In genomic region chr16:29926675-29927522, GRCh38 we compare ENCODE assay signal across 1 cellular context.
TF ChIP-seq lines count a peak whose summit lies in the region.

No MANE protein-coding gene starts in this region.

TF ChIP-seq in endothelial cell of umbilical vein, 7 proteins besides CTCF, POLR2A, EP300 and RAD21:
- TF ChIP-seq EZH2 (IDR thresholded peaks at IDR 0.05; ENCODE audit: borderline replicate concordance, low read depth, low read length, severe bottlenecking): no peak
- TF ChIP-seq JUN (IDR thresholded peaks at IDR 0.05; ENCODE audit: borderline replicate concordance, insufficient read depth, insufficient read length, low read depth): no peak
- no peak for TF ChIP-seq POLR2AphosphoS5 (IDR thresholded peaks at IDR 0.05; ENCODE audit: insufficient read depth, low read depth, low read length)
- TF ChIP-seq MYC (IDR thresholded peaks at IDR 0.05; ENCODE audit: low read depth, low read length): no peak
- no peak for TF ChIP-seq FOS (IDR thresholded peaks at IDR 0.05; ENCODE audit: borderline replicate concordance, insufficient read depth, low read length)
- TF ChIP-seq MAX (IDR thresholded peaks at IDR 0.05; ENCODE audit: insufficient read depth, insufficient read length): no peak
- no peak for TF ChIP-seq GATA2 (IDR thresholded peaks at IDR 0.05; ENCODE audit: insufficient read depth, insufficient read length, low read depth, low read length)
